Comparison of ENCODE assay signal across 23 cellular contexts in genomic region chr9:2027761-2028160, GRCh38. TPM values are rescaled to one million over a fixed set of nuclear protein-coding genes. Genes with fewer than 3 reads are reported as not detected.
DNase-seq lines count a peak whose midpoint lies in the region; ATAC-seq and TF ChIP-seq lines count a peak whose summit lies in the region.
"Had no signal": no experiment of that assay in that cellular context is flagged by ENCODE, and none has a peak within 500 bp of the region (broad histone marks: within the 10 kb centered on the region; RNA-seq: fewer than 3 reads in every experiment).

No MANE protein-coding gene starts in this region.

- H3K27me3 ChIP-seq in heart left ventricle (no peaks in the 10 kb centered on the region), right atrium auricular region (no peaks in the 10 kb centered on the region), thyroid gland (no peaks in the 10 kb centered on the region), H9 (ENCODE audit: insufficient read depth, low read length) (no peaks in the 10 kb centered on the region)
- H3K27me3 ChIP-seq: adrenal gland, dorsolateral prefrontal cortex, left lung, right lobe of liver, transverse colon had no signal

- H2AK5ac ChIP-seq in H9 (ENCODE audit: insufficient read length, low read length) = no peak overlapping the region

- no peak overlapping the region for H3K9ac ChIP-seq in H9 (ENCODE audit: extremely low read depth, insufficient read length, low read length)

- 60 to 87% (median 70%) methylated on average over 1 of the region's 1 CpG for WGBS in heart left ventricle, 4 donors
- 32 to 46% methylated on average over 1 of the region's 1 CpG for WGBS in thyroid gland, 2 donors
- whole genome bisulfite sequencing in H9 (ENCODE audit: extremely low coverage, insufficient read length, low lambda C conversion rate) = no CpG with 5 or more reads among the region's 1 CpG

- H3K23ac ChIP-seq in H9 (ENCODE audit: insufficient read length, low read depth, low read length) = no peak overlapping the region

- H3K4me3 ChIP-seq in heart left ventricle (no peak overlapping the region), right atrium auricular region (no peak overlapping the region), thyroid gland (replicated peaks in 1 of 3) (no peak overlapping the region)
- H3K4me3 ChIP-seq: adrenal gland, left lung, right lobe of liver, transverse colon had no signal

- no peak overlapping the region for H4K91ac ChIP-seq in H9 (ENCODE audit: insufficient read length, low read depth, low read length)

- no peak overlapping the region for H3K14ac ChIP-seq in H9 (ENCODE audit: insufficient read depth, low read length)

- no peak overlapping the region for H3K4me3 Mint-ChIP-seq in H9
- H3K4me3 Mint-ChIP-seq: activated B cell treated with CpG ODN at 0.5 μM for 24 hours; stimulated activated naive B cell treated with anti-CD40 and anti-IgM and Interleukin-4, amounts not matched to agents 10 μg/mL and 1 μg/mL and 100 μg/mL, for 72 hours had no signal

- H3K23me2 ChIP-seq in H9 (ENCODE audit: insufficient read length, low read depth, low read length, poor library complexity, severe bottlenecking) = no peaks in the 10 kb centered on the region

- H3K9me3 ChIP-seq in heart left ventricle (no peaks in the 10 kb centered on the region), right atrium auricular region (no peaks in the 10 kb centered on the region), thyroid gland (no peaks in the 10 kb centered on the region), H9 (ENCODE audit: control insufficient read depth, low read depth, low read length) (no peaks in the 10 kb centered on the region)
- H3K9me3 ChIP-seq: adrenal gland, left lung, right lobe of liver, transverse colon had no signal

- H3K4ac ChIP-seq in H9 (ENCODE audit: low read depth, low read length) = no peak overlapping the region

- H3K27ac Mint-ChIP-seq in H9 = no peak overlapping the region
- H3K27ac Mint-ChIP-seq: activated T-helper 2 cell treated with anti-CD3 and anti-CD28 coated beads, Interferon-gamma antibody, Interleukin-2, Interleukin-4, amounts not matched to agents 10 μg/mL and 5 μg/mL and 100 μg/mL, durations not matched to agents 14 hours and 24 hours and 36 hours; stimulated activated naive B cell treated with anti-CD40 and anti-IgM and Interleukin-4, amounts not matched to agents 10 μg/mL and 1 μg/mL and 100 μg/mL, for 72 hours had no signal

- no peak overlapping the region for H2BK15ac ChIP-seq in H9 (ENCODE audit: low read depth, low read length)

- H3K4me1 Mint-ChIP-seq in H9 = peaks cover 27 to 35% of the 10 kb centered on the region in 2 experiments

- no peak overlapping the region for H2BK20ac ChIP-seq in H9 (ENCODE audit: low read depth, low read length, poor library complexity, severe bottlenecking)

- no peak overlapping the region for H4K8ac ChIP-seq in H9 (replicated peaks; ENCODE audit: insufficient read length, low read depth, low read length)

- TF ChIP-seq POLR2A in heart left ventricle (IDR thresholded peaks at IDR 0.05) (no peak), thyroid gland (IDR thresholded peaks at IDR 0.05) (no peak)

- H3K27me3 Mint-ChIP-seq in H9 (ENCODE audit: low read depth) = peaks cover 22% of the 10 kb centered on the region
- H3K27me3 Mint-ChIP-seq: activated B cell treated with CpG ODN at 0.5 μM for 24 hours; stimulated activated naive B cell treated with anti-CD40 and anti-IgM and Interleukin-4, amounts not matched to agents 10 μg/mL and 1 μg/mL and 100 μg/mL, for 72 hours had no signal

- H3K18ac ChIP-seq in H9 (ENCODE audit: insufficient read length, low read depth, low read length) = no peak overlapping the region

- H3T11ph ChIP-seq in H9 (ENCODE audit: low read length) = no peak overlapping the region

- no peaks in the 10 kb centered on the region for H3K9me3 Mint-ChIP-seq in H9
- H3K9me3 Mint-ChIP-seq: activated B cell treated with CpG ODN at 0.5 μM for 24 hours; activated T-helper 2 cell treated with anti-CD3 and anti-CD28 coated beads, Interferon-gamma antibody, Interleukin-2, Interleukin-4, amounts not matched to agents 10 μg/mL and 5 μg/mL and 100 μg/mL, durations not matched to agents 14 hours and 24 hours and 36 hours; stimulated activated naive B cell treated with anti-CD40 and anti-IgM and Interleukin-4, amounts not matched to agents 10 μg/mL and 1 μg/mL and 100 μg/mL, for 72 hours had no signal

- peak overlapping the region in 8 of 12 donors; percentile 21 to 76 (median 70) for H3K27ac ChIP-seq in heart left ventricle
- H3K27ac ChIP-seq in right atrium auricular region = no peak overlapping the region
- H3K27ac ChIP-seq in thyroid gland = peak overlapping the region; percentile 10 to 54 (median 37)
- H3K27ac ChIP-seq in H9 (ENCODE audit: insufficient read length, low read depth, low read length) = no peak overlapping the region
- H3K27ac ChIP-seq: HL-60 had no signal

- intact Hi-C loops in heart left ventricle (cut with DNase I) (no loop called here), thyroid gland (cut with DNase I) (no loop called here)

- no peak overlapping the region for H2BK5ac ChIP-seq in H9 (ENCODE audit: insufficient read length, low read length)

- ATAC-seq in heart left ventricle = no peak
- ATAC-seq: HCT116; left lung; right lobe of liver; stimulated activated naive B cell treated with anti-CD40 and anti-IgM and Interleukin-4, amounts not matched to agents 10 μg/mL and 1 μg/mL and 100 μg/mL, for 72 hours had no signal

- TF ChIP-seq CTCF in heart left ventricle (IDR thresholded peaks at IDR 0.05) (no peak), right atrium auricular region (IDR thresholded peaks at IDR 0.05) (no peak), thyroid gland (IDR thresholded peaks at IDR 0.05) (no peak), H9 (conservative IDR thresholded peaks at IDR 0.05) (no peak)

- TF ChIP-seq RAD21 in Ishikawa (IDR thresholded peaks at IDR 0.05; ENCODE audit: low read depth) = no peak

- H2AFZ ChIP-seq in H9 (ENCODE audit: low read length) = no peak overlapping the region

- H3K36me3 Mint-ChIP-seq in H9 (ENCODE audit: insufficient read depth in 1 of 3, low read depth in 3 of 3) = no peaks in the 10 kb centered on the region

- no peak overlapping the region for H3K56ac ChIP-seq in H9 (ENCODE audit: insufficient read length, low read depth, low read length)

- no peak overlapping the region for H3K4me2 ChIP-seq in H9 (ENCODE audit: insufficient read depth, insufficient read length, low read length)

- H3K79me1 ChIP-seq in H9 (ENCODE audit: insufficient read depth, low read depth, low read length, poor library complexity, severe bottlenecking) = no peaks in the 10 kb centered on the region

- DNase-seq in heart left ventricle (no peak), right atrium auricular region (ENCODE audit: low spot score) (no peak), glomerular visceral epithelial cell (ENCODE audit: extremely low spot score) (peak; percentile 46), thyroid gland (peak; percentile 44 to 46), HCEC 1CT (no peak), NCI-H1048 (lab: John Stamatoyannopoulos, UW) (no peak), H9 (no peak)
- DNase-seq: activated B cell treated with CpG ODN at 0.5 μM for 24 hours; adrenal gland; dorsolateral prefrontal cortex; left lung; NCI-H1694; NCI-H2227 treated with DMSO at 0.1 percent for 48 hours; NCI-H774; occipital lobe; right lobe of liver; SHP77; stimulated activated naive B cell treated with anti-CD40 and anti-IgM and Interleukin-4, amounts not matched to agents 10 μg/mL and 1 μg/mL and 100 μg/mL, for 72 hours; transverse colon had no signal

- no peak for TF ChIP-seq EP300 in Ishikawa (IDR thresholded peaks at IDR 0.05; ENCODE audit: borderline replicate concordance)

- H2BK120ac ChIP-seq in H9 (ENCODE audit: low read depth, low read length, poor library complexity, severe bottlenecking) = no peak overlapping the region

- no peaks in the 10 kb centered on the region for H4K20me1 ChIP-seq in H9 (ENCODE audit: control insufficient read depth, insufficient read depth, insufficient read length)

- peaks cover 18 to 89% (median 73%) of the 10 kb centered on the region in 12 donors for H3K4me1 ChIP-seq in heart left ventricle
- peaks cover 0 to 85% of the 10 kb centered on the region in 2 donors for H3K4me1 ChIP-seq in right atrium auricular region
- H3K4me1 ChIP-seq in thyroid gland = peaks cover 51 to 73% of the 10 kb centered on the region in 2 donors
- H3K4me1 ChIP-seq in H9 (ENCODE audit: insufficient read depth, low read length) = peaks cover 7% of the 10 kb centered on the region; the same call in 1 of the 2 replicates

- H3K79me2 ChIP-seq in H9 (ENCODE audit: insufficient read depth, low read length) = no peaks in the 10 kb centered on the region

- H4K5ac ChIP-seq in H9 (ENCODE audit: insufficient read length, low read depth, low read length) = no peak overlapping the region

- no peak overlapping the region for H2BK12ac ChIP-seq in H9 (ENCODE audit: insufficient read length, low read depth, low read length)

- H3K36me3 ChIP-seq in heart left ventricle (peaks cover 0 to 37% (median 14%) of the 10 kb centered on the region in 9 donors), right atrium auricular region (peaks cover 12% of the 10 kb centered on the region), thyroid gland (peaks cover under 1% of the 10 kb centered on the region in 2 donors)

TF ChIP-seq in Ishikawa, 13 proteins besides CTCF, POLR2A, EP300 and RAD21 (continues in another document):
- TF ChIP-seq TCF12 (IDR thresholded peaks at IDR 0.05; ENCODE audit: low read depth) = no peak
- no peak for TF ChIP-seq MAX (IDR thresholded peaks at IDR 0.05)
- no peak for TF ChIP-seq FOXM1 (IDR thresholded peaks at IDR 0.05; ENCODE audit: borderline replicate concordance, low read depth)
- TF ChIP-seq NFIC (IDR thresholded peaks at IDR 0.05) = 0 out of 2 replicates have a peak, but pooled peaks have one; percentile 22

RNA-seq across cellular contexts. Expression of gene SMARCA2, which starts 12.6 kb away (rescaled TPM):
- total RNA-seq in heart left ventricle = 100 to 1,000 TPM in 6 of 9 donors, 10 to 100 TPM in 3; 88.0 to 149 (median 115) TPM
- polyA plus RNA-seq in heart left ventricle = 10 to 100 TPM; 29.3 to 31.8 TPM
- total RNA-seq in right atrium auricular region = 100 to 1,000 TPM in 1 of 2 donors, 10 to 100 TPM in 1; 63.8 to 109 TPM
- total RNA-seq in thyroid gland = 100 to 1,000 TPM; 148 to 217 (median 196) TPM
- total RNA-seq in H9 (2021) = 8.4 and 15.3 TPM in 2 replicates

Comparison
In these comparisons a context has a peak if more than half of its experiments do, and no peak if none do; other contexts are left out.
1. H3K27ac ChIP-seq: peak in heart left ventricle (8 of 12) and thyroid gland (3 of 3); none in right atrium auricular region (0 of 2) and H9 (single experiment).
2. DNase-seq: peak in glomerular visceral epithelial cell (single experiment) and thyroid gland (2 of 2); none in heart left ventricle (0 of 5), right atrium auricular region (single experiment), HCEC 1CT (single experiment), NCI-H1048 (single experiment) and H9 (single experiment).